ENCODE assay signal across 11 cellular contexts in genomic region chr16:30867747-30868146, GRCh38. TPM values are rescaled to one million over a fixed set of nuclear protein-coding genes. Genes with fewer than 3 reads are reported as not detected.
DNase-seq lines count a peak whose midpoint lies in the region; ATAC-seq and TF ChIP-seq lines count a peak whose summit lies in the region.
"Had no signal": no experiment of that assay in that cellular context is flagged by ENCODE, and none has a peak within 500 bp of the region (broad histone marks: within the 10 kb centered on the region; RNA-seq: fewer than 3 reads in every experiment).

No MANE protein-coding gene starts in this region.

- in situ Hi-C loops in mammary epithelial cell (cut with MboI; ENCODE audit: low sequenced_read_pairs in 2 of 2), result no loop called here

- H2AFZ ChIP-seq in mammary epithelial cell (ENCODE audit: low read depth, low read length), result no peak overlapping the region

- TF ChIP-seq CTCF in chondrocyte (IDR thresholded peaks at IDR 0.05), result peak; percentile 52
- TF ChIP-seq CTCF in retinal pigment epithelial cell (conservative IDR thresholded peaks at IDR 0.05; ENCODE audit: low read depth, low read length), result peak; percentile 32
- TF ChIP-seq CTCF in mammary epithelial cell (conservative IDR thresholded peaks at IDR 0.05 in 1 of 2, IDR thresholded peaks at IDR 0.05 in 1 of 2; ENCODE audit: extremely low read depth in 1 of 2, insufficient read depth in 1 of 2, low read depth in 1 of 2, low read length in 2 of 2), result peak in 1 of 2 donors; percentile 25

- H3K27me3 Mint-ChIP-seq in chondrocyte (ENCODE audit: low read depth), result no peaks in the 10 kb centered on the region
- H3K27me3 Mint-ChIP-seq in activated naive CD8-positive, alpha-beta T cell treated with anti-CD3 and anti-CD28 coated beads for 36 hours, result no peaks in the 10 kb centered on the region

- no peak overlapping the region for H3K27ac Mint-ChIP-seq in chondrocyte (ENCODE audit: unreplicated experiment)
- H3K27ac Mint-ChIP-seq in activated naive CD8-positive, alpha-beta T cell treated with anti-CD3 and anti-CD28 coated beads for 36 hours, result no peak overlapping the region

- 92% methylated on average over 2 of the region's 5 CpGs for WGBS in mammary epithelial cell (ENCODE audit: low coverage, missing lambda C conversion rate)

- H3K4me1 ChIP-seq in mammary epithelial cell (ENCODE audit: insufficient read depth, low read length), result no peaks in the 10 kb centered on the region

- no peaks in the 10 kb centered on the region for H3K27me3 ChIP-seq in mammary epithelial cell (ENCODE audit: insufficient read depth, low read length)

- no peaks in the 10 kb centered on the region for H3K9me3 Mint-ChIP-seq in chondrocyte (ENCODE audit: low read depth)
- H3K9me3 Mint-ChIP-seq in activated naive CD8-positive, alpha-beta T cell treated with anti-CD3 and anti-CD28 coated beads for 36 hours, result no peaks in the 10 kb centered on the region

- no peaks in the 10 kb centered on the region for H3K79me2 ChIP-seq in mammary epithelial cell (ENCODE audit: insufficient read depth, low read length)

- CTCF ChIA-PET in mammary epithelial cell (lab: Charles Lee; ENCODE audit: low non-redundant PET), result interaction anchor here (0.5 kb wide), 1 partner anchor 25 kb away, joined by 4 read pairs; no protein-coding TSS in a partner anchor

- no peaks in the 10 kb centered on the region for H4K20me1 ChIP-seq in mammary epithelial cell (ENCODE audit: insufficient read depth, low read length)

- H3K9ac ChIP-seq in mammary epithelial cell (ENCODE audit: insufficient read depth, low read length), result no peak overlapping the region
- H3K9ac ChIP-seq: KMS-11 had no signal

- intact Hi-C loops in mammary epithelial cell (cut with micrococcal nuclease), result no loop called here

- DNase-seq in NCI-H2227 (lab: John Stamatoyannopoulos, UW; ENCODE audit: unreplicated experiment), result peak; percentile 19
- no peak for DNase-seq in NCI-H2227 treated with DMSO at 0.1 percent for 48 hours (lab: John Stamatoyannopoulos, UW)
- DNase-seq in NCI-H69 (lab: John Stamatoyannopoulos, UW), result peak; percentile 25
- DNase-seq in chondrocyte (ENCODE audit: low spot score), result no peak
- no peak for DNase-seq in retinal pigment epithelial cell (ENCODE audit: low read depth)
- DNase-seq in activated naive CD8-positive, alpha-beta T cell treated with anti-CD3 and anti-CD28 coated beads for 36 hours, result no peak
- DNase-seq in mammary epithelial cell, result no peak
- DNase-seq: hippocampal formation, NCI-H748 treated with DMSO at 0.1 percent for 48 hours had no signal

- peaks cover 4% of the 10 kb centered on the region for H3K9me3 ChIP-seq in mammary epithelial cell (replicated peaks; ENCODE audit: insufficient read depth, low read length)

- no peak overlapping the region for H3K27ac ChIP-seq in mammary epithelial cell (ENCODE audit: insufficient read depth, low read depth, low read length)
- H3K27ac ChIP-seq: KMS-11 had no signal

- dilution Hi-C loops in mammary epithelial cell (cut with HindIII; ENCODE audit: low sequenced_read_pairs), result no loop called here

- H3K4me2 ChIP-seq in mammary epithelial cell (ENCODE audit: insufficient read depth, low read depth, low read length), result no peak overlapping the region
- H3K4me2 ChIP-seq: KMS-11 had no signal

- no peaks in the 10 kb centered on the region for H3K4me1 Mint-ChIP-seq in chondrocyte (ENCODE audit: low read depth)
- peaks cover 2% of the 10 kb centered on the region for H3K4me1 Mint-ChIP-seq in activated naive CD8-positive, alpha-beta T cell treated with anti-CD3 and anti-CD28 coated beads for 36 hours

- no peak for ATAC-seq in HG02885 (IDR thresholded peaks at IDR 0.05; ENCODE audit: poor library complexity, unreplicated experiment)

- H3K4me3 Mint-ChIP-seq in chondrocyte (ENCODE audit: unreplicated experiment), result no peak overlapping the region
- H3K4me3 Mint-ChIP-seq in activated naive CD8-positive, alpha-beta T cell treated with anti-CD3 and anti-CD28 coated beads for 36 hours, result no peak overlapping the region

- peaks cover 4% of the 10 kb centered on the region for H3K36me3 Mint-ChIP-seq in chondrocyte (ENCODE audit: low read depth)
- no peaks in the 10 kb centered on the region for H3K36me3 Mint-ChIP-seq in activated naive CD8-positive, alpha-beta T cell treated with anti-CD3 and anti-CD28 coated beads for 36 hours

- H3K36me3 ChIP-seq in mammary epithelial cell (ENCODE audit: insufficient read depth, low read length), result no peaks in the 10 kb centered on the region

- no peak overlapping the region for H3K4me3 ChIP-seq in retinal pigment epithelial cell (ENCODE audit: low read length)
- H3K4me3 ChIP-seq in mammary epithelial cell (replicated peaks in 1 of 3; ENCODE audit: insufficient read depth in 1 of 3, low read depth in 2 of 3, low read length in 3 of 3), result no peak overlapping the region

- no TSS peak for BruUV-seq in mammary epithelial cell (replicated peaks; lab: Mats Ljungman, UMichigan)

RNA-seq across cellular contexts. Expression of gene BCL7C, which starts 26.1 kb away (rescaled TPM):
- total RNA-seq in chondrocyte, result 34.6 to 37.5 TPM (median 37.3 TPM) in 3 replicates
- 10 to 100 TPM; 20.8 to 22.0 TPM for total RNA-seq in activated naive CD8-positive, alpha-beta T cell treated with anti-CD3 and anti-CD28 coated beads for 36 hours
- total RNA-seq in mammary epithelial cell, result 10 to 100 TPM; 26.1 to 28.5 TPM
- 22.5 TPM for polyA plus RNA-seq in mammary epithelial cell
- polyA minus RNA-seq in mammary epithelial cell, result 1.7 TPM

RNA-seq across cellular contexts. Expression of gene CTF1, which starts 28.7 kb away (rescaled TPM):
- 3.7 to 5.7 TPM (median 4.2 TPM) in 3 replicates for total RNA-seq in chondrocyte
- total RNA-seq in activated naive CD8-positive, alpha-beta T cell treated with anti-CD3 and anti-CD28 coated beads for 36 hours, result under 1 TPM; 0.16 to 0.38 TPM
- total RNA-seq in mammary epithelial cell, result 1 to 10 TPM in 1 of 2 donors, under 1 TPM in 1; 0.94 to 2.8 TPM
- polyA plus RNA-seq in mammary epithelial cell, result 2.1 TPM
- polyA minus RNA-seq in mammary epithelial cell, result 3.3 TPM

RNA-seq across cellular contexts. Expression of gene FBXL19, which starts 55.6 kb away (rescaled TPM):
- total RNA-seq in chondrocyte (19.4 to 21.5 TPM (median 20.5 TPM) in 3 replicates), mammary epithelial cell (10 to 100 TPM; 18.5 to 24.9 TPM)
- 10 to 100 TPM; 24.9 to 27.0 TPM for total RNA-seq in activated naive CD8-positive, alpha-beta T cell treated with anti-CD3 and anti-CD28 coated beads for 36 hours
- polyA plus RNA-seq in mammary epithelial cell, result 8.4 TPM
- 28.9 TPM for polyA minus RNA-seq in mammary epithelial cell

Comparison
In these comparisons a context has a peak if more than half of its experiments do, and no peak if none do; other contexts are left out.
1. DNase-seq: peak in NCI-H2227 (single experiment) and NCI-H69 (single experiment); none in NCI-H2227 treated with DMSO at 0.1 percent for 48 hours (single experiment), chondrocyte (single experiment), retinal pigment epithelial cell (single experiment), activated naive CD8-positive, alpha-beta T cell treated with anti-CD3 and anti-CD28 coated beads for 36 hours (single experiment) and mammary epithelial cell (single experiment).